In genomic region chr16:66468321-66468965, GRCh38 we compare ENCODE assay signal across 1 cellular context.
TF ChIP-seq lines count a peak whose summit lies in the region.

No MANE protein-coding gene starts in this region.

TF ChIP-seq in HepG2, 621 proteins besides CTCF, POLR2A, EP300 and RAD21 (continued from another document):
- TF ChIP-seq PHB2 (IDR thresholded peaks at IDR 0.05; ENCODE audit: partially characterized antibody), result no peak
- no peak for TF ChIP-seq ZNF230 (CRISPR knock-in tag; IDR thresholded peaks at IDR 0.05)
- no peak for TF ChIP-seq MBD4 (IDR thresholded peaks at IDR 0.05; ENCODE audit: borderline replicate concordance, low read length)
- no peak for TF ChIP-seq KDM4B (CRISPR knock-in tag; IDR thresholded peaks at IDR 0.05)
- TF ChIP-seq CHCHD3 (CRISPR knock-in tag; IDR thresholded peaks at IDR 0.05), result no peak
- TF ChIP-seq SP4 (CRISPR knock-in tag; IDR thresholded peaks at IDR 0.05), result no peak
- no peak for TF ChIP-seq KMT2B (CRISPR knock-in tag; IDR thresholded peaks at IDR 0.05)
- no peak for TF ChIP-seq PHF8 (CRISPR knock-in tag; IDR thresholded peaks at IDR 0.05)
- TF ChIP-seq ZNF605 (CRISPR knock-in tag; IDR thresholded peaks at IDR 0.05), result no peak
- TF ChIP-seq ZNF335 (CRISPR knock-in tag; IDR thresholded peaks at IDR 0.05), result no peak
- TF ChIP-seq, protein P1, sequence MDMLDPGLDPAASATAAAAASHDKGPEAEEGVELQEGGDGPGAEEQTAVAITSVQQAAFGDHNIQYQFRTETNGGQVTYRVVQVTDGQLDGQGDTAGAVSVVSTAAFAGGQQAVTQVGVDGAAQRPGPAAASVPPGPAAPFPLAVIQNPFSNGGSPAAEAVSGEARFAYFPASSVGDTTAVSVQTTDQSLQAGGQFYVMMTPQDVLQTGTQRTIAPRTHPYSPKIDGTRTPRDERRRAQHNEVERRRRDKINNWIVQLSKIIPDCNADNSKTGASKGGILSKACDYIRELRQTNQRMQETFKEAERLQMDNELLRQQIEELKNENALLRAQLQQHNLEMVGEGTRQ (IDR thresholded peaks at IDR 0.05; ENCODE audit: low read depth, low read length), result 0 out of 2 replicates have a peak, but pooled peaks have one; percentile 5
- TF ChIP-seq, protein P1 (CRISPR knock-in tag; IDR thresholded peaks at IDR 0.05; ENCODE audit: borderline replicate concordance), result no peak
- no peak for TF ChIP-seq ZNF878 (CRISPR knock-in tag; IDR thresholded peaks at IDR 0.05)
- no peak for TF ChIP-seq ATAD3A (CRISPR knock-in tag; IDR thresholded peaks at IDR 0.05)
- TF ChIP-seq MAZ (IDR thresholded peaks at IDR 0.05; ENCODE audit: borderline replicate concordance, low read depth, low read length), result no peak
- TF ChIP-seq MAZ (CRISPR knock-in tag; IDR thresholded peaks at IDR 0.05; ENCODE audit: low read depth), result no peak
- TF ChIP-seq HNF4A (CRISPR knock-in tag; IDR thresholded peaks at IDR 0.05), result 0 out of 2 replicates have a peak, but pooled peaks have one; percentile 25
- peak; percentile 92 for TF ChIP-seq ZNF329 (CRISPR knock-in tag; IDR thresholded peaks at IDR 0.05; ENCODE audit: low read depth)
- no peak for TF ChIP-seq ZSCAN20 (CRISPR knock-in tag; IDR thresholded peaks at IDR 0.05; ENCODE audit: borderline replicate concordance)
